ENCODE assay signal across 9 cellular contexts in the genomic region with DNA sequence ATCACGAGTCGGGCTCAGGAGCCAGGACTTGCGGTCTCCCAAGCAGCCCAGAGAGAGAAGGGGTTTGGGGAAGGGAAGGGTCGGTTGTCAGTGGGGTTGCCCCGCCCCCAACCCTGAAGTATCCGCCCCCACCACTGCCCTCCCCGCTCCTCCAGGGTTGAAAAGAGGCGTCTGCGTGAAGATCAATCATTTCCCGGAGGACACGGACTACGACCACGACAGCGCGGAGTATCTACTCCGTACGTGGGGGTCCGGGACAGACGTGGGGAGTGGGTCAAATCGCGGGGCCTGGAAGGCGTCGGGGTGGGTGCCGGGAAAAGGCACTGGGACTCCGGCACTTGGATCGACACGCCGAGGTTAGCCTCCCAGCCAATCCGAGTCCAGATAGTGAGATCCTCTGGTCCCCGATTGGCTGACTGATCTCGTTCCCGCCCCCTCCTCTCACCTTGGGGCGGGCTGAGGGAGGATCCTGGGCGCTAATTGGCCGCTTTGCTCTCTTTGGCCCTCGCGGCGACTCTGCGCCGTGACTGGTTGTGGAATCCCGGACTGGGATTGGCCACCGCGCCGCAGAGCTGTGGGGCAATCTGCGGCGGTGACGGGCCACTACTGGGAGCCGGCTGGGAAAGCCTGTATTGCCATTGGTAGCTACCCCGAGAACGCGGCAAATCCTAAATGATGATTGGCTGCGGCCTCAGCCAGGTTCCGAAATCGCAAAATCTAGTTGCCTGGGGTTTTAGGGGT. TPM values are rescaled to one million over a fixed set of nuclear protein-coding genes. Genes with fewer than 3 reads are reported as not detected.
DNase-seq lines count a peak whose midpoint lies in the region; ATAC-seq, FAIRE-seq and TF ChIP-seq lines count a peak whose summit lies in the region.
"Had no signal": no experiment of that assay in that cellular context is flagged by ENCODE, and none has a peak within 500 bp of the region (broad histone marks: within the 10 kb centered on the region; RNA-seq: fewer than 3 reads in every experiment).

No MANE protein-coding gene starts in this region.

- DNase-seq in Ammon's horn (ENCODE audit: low spot score) = peak; percentile 93
- DNase-seq in NCI-H2227 treated with DMSO at 0.1 percent for 48 hours (lab: John Stamatoyannopoulos, UW) = peak; percentile 99
- DNase-seq in ascending aorta (ENCODE audit: low spot score in 2 of 2) = peak in 1 of 2 donors; percentile 67
- DNase-seq in hippocampal formation (lab: John Stamatoyannopoulos, UW) = peak; percentile 66 to 67
- peak; percentile 90 for DNase-seq in retina
- no peak for DNase-seq in GM19239 (ENCODE audit: insufficient read length, low spot score)

- intact Hi-C loops in ascending aorta (cut with DNase I) = no loop called here

- no peak for TF ChIP-seq CTCF in ascending aorta (IDR thresholded peaks at IDR 0.05)

- H3K36me3 ChIP-seq in ascending aorta = no peaks in the 10 kb centered on the region

- no peaks in the 10 kb centered on the region for H3K9me3 ChIP-seq in ascending aorta

- H3K4me3 ChIP-seq in ascending aorta = peak overlapping the region; percentile 37 to 57

- ATAC-seq in HG02759 (IDR thresholded peaks at IDR 0.05; ENCODE audit: unreplicated experiment) (no peak), GM18519 (IDR thresholded peaks at IDR 0.05; ENCODE audit: low FRiP score, unreplicated experiment) (no peak)

- no peak overlapping the region for H3K27ac ChIP-seq in ascending aorta

- FAIRE-seq in GM19239 (lab: Jason Lieb, UNC) = no peak
- FAIRE-seq: colon had no signal

- peaks cover 3% of the 10 kb centered on the region in 2 donors for H3K4me1 ChIP-seq in ascending aorta

- peaks cover 18% of the 10 kb centered on the region for H3K27me3 ChIP-seq in ascending aorta

RNA-seq across cellular contexts. Expression of a gene that starts 13.3 kb away (rescaled TPM):
- not detected for total RNA-seq in ascending aorta

RNA-seq across cellular contexts. Expression of a gene that starts 15.4 kb away (rescaled TPM):
- 0.32 TPM for total RNA-seq in ascending aorta
